8 cellular contexts compared by ENCODE assay signal in genomic region chr3:37453393-37454391, GRCh38. TPM values are rescaled to one million over a fixed set of nuclear protein-coding genes. Genes with fewer than 3 reads are reported as not detected.
A peak's percentile ranks its signal among the peaks of the same experiment; 100 is the strongest.
DNase-seq lines count a peak whose midpoint lies in the region; TF ChIP-seq lines count a peak whose summit lies in the region.

No MANE protein-coding gene starts in this region.

- no peak overlapping the region for H3K4me2 ChIP-seq in OCI-LY7 (ENCODE audit: low read length)

- H3K27me3 ChIP-seq in HAP-1 (ENCODE audit: low read depth) (no peaks in the 10 kb centered on the region), ascending aorta (no peaks in the 10 kb centered on the region)

- H3K4me1 ChIP-seq in HAP-1, result peaks cover 6% of the 10 kb centered on the region; the same call in 1 of the 2 replicates
- H3K4me1 ChIP-seq in ascending aorta, result peaks cover 15 to 45% of the 10 kb centered on the region in 2 donors
- no peaks in the 10 kb centered on the region for H3K4me1 ChIP-seq in OCI-LY7 (ENCODE audit: insufficient read depth, low read length, poor library complexity, severe bottlenecking)

- no peak overlapping the region for H2AFZ ChIP-seq in OCI-LY7 (ENCODE audit: low read length)

- POLR2A ChIA-PET in OCI-LY7 (lab: Charles Lee), result no interaction called here
- POLR2A ChIA-PET in activated CD4-positive, alpha-beta memory T cell treated with anti-CD3 and anti-CD28 coated beads, Interleukin-2, amount 10 ng/mL, durations not matched to agents 7 days and 5 days (lab: Charles Lee), result no interaction called here

- intact Hi-C loops in ascending aorta (cut with DNase I), result no loop called here
- intact Hi-C loops in OCI-LY7 (cut with micrococcal nuclease; ENCODE audit: unreplicated experiment), result no loop called here

- DNase-seq in HAP-1 (ENCODE audit: low spot score in 2 of 2) (peak in 1 of 2 experiments; percentile 30), ascending aorta (ENCODE audit: low spot score in 2 of 2) (peak in 1 of 2 donors; percentile 84), immature natural killer cell (no peak), OCI-LY7 (ENCODE audit: low spot score) (no peak), T1000 (lab: John Stamatoyannopoulos, UW) (no peak), kidney glomerular epithelial cell (lab: John Stamatoyannopoulos, UW) (no peak)
- no peak for DNase-seq in activated CD4-positive, alpha-beta memory T cell treated with anti-CD3 and anti-CD28 coated beads, Interleukin-2, amount 10 ng/mL, durations not matched to agents 7 days and 5 days

- H3K9me3 ChIP-seq in HAP-1 (no peaks in the 10 kb centered on the region), ascending aorta (no peaks in the 10 kb centered on the region), OCI-LY7 (ENCODE audit: low read length) (no peaks in the 10 kb centered on the region)

- no peak overlapping the region for H3K27ac Mint-ChIP-seq in immature natural killer cell
- no peak overlapping the region for H3K27ac Mint-ChIP-seq in activated CD4-positive, alpha-beta memory T cell treated with anti-CD3 and anti-CD28 coated beads, Interleukin-2, amount 10 ng/mL, durations not matched to agents 7 days and 5 days

- H3K79me2 ChIP-seq in OCI-LY7 (ENCODE audit: insufficient read depth, low read depth, low read length), result no peaks in the 10 kb centered on the region

- H4K20me1 ChIP-seq in OCI-LY7 (ENCODE audit: insufficient read depth, low read length), result no peaks in the 10 kb centered on the region

- no peaks in the 10 kb centered on the region for H3K9me2 ChIP-seq in OCI-LY7 (ENCODE audit: insufficient read depth, low read length)

- peaks cover 12 to 21% of the 10 kb centered on the region in 2 donors for H3K4me1 Mint-ChIP-seq in immature natural killer cell
- H3K4me1 Mint-ChIP-seq in activated CD4-positive, alpha-beta memory T cell treated with anti-CD3 and anti-CD28 coated beads, Interleukin-2, amount 10 ng/mL, durations not matched to agents 7 days and 5 days, result peaks cover 10% of the 10 kb centered on the region

- no peaks in the 10 kb centered on the region for H3K9me3 Mint-ChIP-seq in immature natural killer cell
- no peaks in the 10 kb centered on the region for H3K9me3 Mint-ChIP-seq in activated CD4-positive, alpha-beta memory T cell treated with anti-CD3 and anti-CD28 coated beads, Interleukin-2, amount 10 ng/mL, durations not matched to agents 7 days and 5 days

- H3K4me3 Mint-ChIP-seq in immature natural killer cell, result peak overlapping the region in 4 of 5 donors; percentile 36 to 47 (median 42)
- H3K4me3 Mint-ChIP-seq in activated CD4-positive, alpha-beta memory T cell treated with anti-CD3 and anti-CD28 coated beads, Interleukin-2, amount 10 ng/mL, durations not matched to agents 7 days and 5 days, result no peak overlapping the region

- H3K27ac ChIP-seq in ascending aorta (peak overlapping the region; percentile 94 to 95), skin epidermis (peak overlapping the region in 13 of 21 experiments; percentile 23 to 89 (median 75)), OCI-LY7 (ENCODE audit: low read depth, low read length, poor library complexity, severe bottlenecking) (no peak overlapping the region)

- no TSS peak for BruUV-seq in OCI-LY7 (replicated peaks; lab: Mats Ljungman, UMichigan)

- CTCF ChIA-PET in OCI-LY7 (lab: Charles Lee; ENCODE audit: unreplicated experiment), result no interaction called here
- CTCF ChIA-PET in activated CD4-positive, alpha-beta memory T cell treated with anti-CD3 and anti-CD28 coated beads, Interleukin-2, amount 10 ng/mL, durations not matched to agents 7 days and 5 days (lab: Charles Lee), result interaction anchor here (0.5 kb wide), 1 partner anchor 69 kb away, joined by 3 read pairs; no protein-coding TSS in a partner anchor

- H3K4me3 ChIP-seq in HAP-1 (peak overlapping the region; percentile 46), ascending aorta (peak overlapping the region; percentile 82 to 88), skin epidermis (peak overlapping the region in 5 of 7 experiments; percentile 39 to 60 (median 41)), OCI-LY7 (ENCODE audit: low read depth, low read length, poor library complexity, severe bottlenecking) (no peak overlapping the region)

- in situ Hi-C loops in HAP-1 (cut with MboI; ENCODE audit: low sequenced_read_pairs), result no loop called here

- H3K36me3 ChIP-seq in HAP-1 (replicated peaks) (no peaks in the 10 kb centered on the region), ascending aorta (no peaks in the 10 kb centered on the region), OCI-LY7 (ENCODE audit: insufficient read depth, low read length) (no peaks in the 10 kb centered on the region)

- peaks cover 8 to 37% (median 37%) of the 10 kb centered on the region in 3 donors for H3K27me3 Mint-ChIP-seq in immature natural killer cell (ENCODE audit: low read depth in 3 of 3)
- H3K27me3 Mint-ChIP-seq in activated CD4-positive, alpha-beta memory T cell treated with anti-CD3 and anti-CD28 coated beads, Interleukin-2, amount 10 ng/mL, durations not matched to agents 7 days and 5 days, result peaks cover 72% of the 10 kb centered on the region

- TF ChIP-seq CTCF in ascending aorta (IDR thresholded peaks at IDR 0.05), result peak in 2 of 3 experiments; percentile 49
- TF ChIP-seq CTCF in OCI-LY7 (conservative IDR thresholded peaks at IDR 0.05; ENCODE audit: low read length), result no peak

- H3K36me3 Mint-ChIP-seq in immature natural killer cell, result no peaks in the 10 kb centered on the region
- H3K36me3 Mint-ChIP-seq in activated CD4-positive, alpha-beta memory T cell treated with anti-CD3 and anti-CD28 coated beads, Interleukin-2, amount 10 ng/mL, durations not matched to agents 7 days and 5 days (ENCODE audit: low read depth), result no peaks in the 10 kb centered on the region

RNA-seq across cellular contexts. Expression of gene ITGA9, which starts 1.8 kb away (rescaled TPM):
- total RNA-seq in ascending aorta (56.5 TPM), OCI-LY7 (2022) (0.04 TPM in 1 of 2 replicates, not detected in the other)
- polyA plus RNA-seq in immature natural killer cell, result not detected
- total RNA-seq in OCI-LY7 (2014; rRNA removed; shearing (Covaris generic)), result not detected in 2 replicates
- total RNA-seq in activated CD4-positive, alpha-beta memory T cell treated with anti-CD3 and anti-CD28 coated beads, Interleukin-2, amount 10 ng/mL, durations not matched to agents 7 days and 5 days, result under 1 TPM; 0.10 to 0.13 TPM

Comparison
In these comparisons a context has a peak if more than half of its experiments do, and no peak if none do; other contexts are left out.
1. RNA of gene ITGA9, which starts 1.8 kb away (total RNA-seq): 56.5 TPM in ascending aorta (single experiment); 0.10 to 0.13 TPM in activated CD4-positive, alpha-beta memory T cell treated with anti-CD3 and anti-CD28 coated beads, Interleukin-2, amount 10 ng/mL, durations not matched to agents 7 days and 5 days and 0.04 TPM in OCI-LY7; every median in the first group is over 10 times any median in the second.